In genomic region chr10:34526186-34526585, GRCh38 we compare ENCODE assay signal across 9 cellular contexts.
DNase-seq lines count a peak whose midpoint lies in the region; ATAC-seq, FAIRE-seq and TF ChIP-seq lines count a peak whose summit lies in the region.
"Had no signal": no experiment of that assay in that cellular context is flagged by ENCODE, and none has a peak within 500 bp of the region (broad histone marks: within the 10 kb centered on the region; RNA-seq: fewer than 3 reads in every experiment).

No MANE protein-coding gene starts in this region.

- dilution Hi-C loops in keratinocyte (cut with MboI; ENCODE audit: extremely low pct_ligation_motif_present, low sequenced_read_pairs): no loop called here

- H3K9me3 ChIP-seq in keratinocyte (ENCODE audit: control insufficient read depth, low read depth, low read length): no peaks in the 10 kb centered on the region
- H3K9me3 ChIP-seq in transverse colon: no peaks in the 10 kb centered on the region

- WGBS in transverse colon (ENCODE audit: low coverage in 1 of 2), 2 donors: 79 to 100% methylated on average over 1 to 3 of the region's 3 CpGs

- intact Hi-C loops in transverse colon (cut with DNase I; ENCODE audit: low total_unique reads): no loop called here

- H3K27me3 ChIP-seq in keratinocyte (ENCODE audit: control insufficient read depth, extremely low read depth, insufficient read depth, low read length): no peaks in the 10 kb centered on the region
- no peaks in the 10 kb centered on the region for H3K27me3 ChIP-seq in transverse colon

- DNase-seq in HS-27A (ENCODE audit: low read depth) (peak; percentile 40), amniotic stem cell (lab: John Stamatoyannopoulos, UW) (peak; percentile 21), keratinocyte (ENCODE audit: low read depth, low spot score) (no peak), transverse colon (no peak), UCSD-AML1 (lab: John Stamatoyannopoulos, UW; ENCODE audit: unreplicated experiment) (no peak), putamen (ENCODE audit: low spot score) (no peak)
- DNase-seq: activated CD4-positive, alpha-beta T cell treated with anti-CD3 and anti-CD28 coated beads, Interleukin-2, amount 10 ng/mL, durations not matched to agents 7 days and 5 days; activated naive CD8-positive, alpha-beta T cell treated with anti-CD3 and anti-CD28 coated beads, Interleukin-2, amount 50 U/mL, for 24 hours had no signal

- no peaks in the 10 kb centered on the region for H3K9me1 ChIP-seq in keratinocyte (ENCODE audit: control insufficient read depth, extremely low read depth, insufficient read depth, low read length)

- H3K27ac ChIP-seq in keratinocyte (ENCODE audit: control insufficient read depth, insufficient read depth, low read length): peak overlapping the region; percentile 95
- H3K27ac ChIP-seq in transverse colon: peak overlapping the region in 3 of 4 donors; percentile 37 to 69 (median 42)

- ATAC-seq in HG02763 (IDR thresholded peaks at IDR 0.05; ENCODE audit: unreplicated experiment): no peak
- ATAC-seq: activated naive CD8-positive, alpha-beta T cell treated with anti-CD3 and anti-CD28 coated beads, Interleukin-2, amount 50 U/mL, for 24 hours had no signal

- peaks cover 22% of the 10 kb centered on the region for H3K79me2 ChIP-seq in keratinocyte (ENCODE audit: control insufficient read depth, insufficient read depth, low read length)

- H3K36me3 ChIP-seq in keratinocyte (ENCODE audit: control insufficient read depth in 2 of 2, extremely low read depth in 1 of 2, insufficient read depth in 2 of 2, low read length in 2 of 2) (no peaks in the 10 kb centered on the region), transverse colon (no peaks in the 10 kb centered on the region)

- H3K4me2 ChIP-seq in keratinocyte (ENCODE audit: control insufficient read depth, extremely low read depth, insufficient read depth, low read depth, low read length): peak overlapping the region; percentile 81

- no peak for TF ChIP-seq EP300 in transverse colon (IDR thresholded peaks at IDR 0.05; ENCODE audit: low read depth)

- H4K20me1 ChIP-seq in keratinocyte (ENCODE audit: control insufficient read depth, extremely low read depth, insufficient read depth, low read length): no peaks in the 10 kb centered on the region

- in situ Hi-C loops in transverse colon (cut with MboI; ENCODE audit: low pct_ligation_motif_present in 1 of 4, low pct_unique_long_range_greater_than_20kb in 1 of 4, low sequenced_read_pairs in 3 of 4): no loop called here

- no peak overlapping the region for H2AFZ ChIP-seq in keratinocyte (ENCODE audit: control insufficient read depth, low read length)

- FAIRE-seq in keratinocyte (lab: Jason Lieb, UNC): peak; percentile 91

- H3K4me1 ChIP-seq in keratinocyte (ENCODE audit: control insufficient read depth, extremely low read depth, insufficient read depth, low read length): peaks cover 59% of the 10 kb centered on the region
- peaks cover 0 to 7% (median 1%) of the 10 kb centered on the region in 4 donors for H3K4me1 ChIP-seq in transverse colon

- peak overlapping the region; percentile 74 for H3K9ac ChIP-seq in keratinocyte (ENCODE audit: control insufficient read depth, extremely low read depth, insufficient read depth, low read length)

- H3K4me3 ChIP-seq in keratinocyte (ENCODE audit: control insufficient read depth in 2 of 3, extremely low read depth in 1 of 3, insufficient read depth in 2 of 3, low read depth in 1 of 3, low read length in 3 of 3) (peak overlapping the region; percentile 19 to 31 (median 29)), transverse colon (no peak overlapping the region)

- TF ChIP-seq CTCF in keratinocyte (optimal IDR thresholded peaks at IDR 0.05 in 1 of 3, IDR thresholded peaks at IDR 0.05 in 1 of 3, conservative IDR thresholded peaks at IDR 0.05 in 1 of 3; ENCODE audit: extremely low read depth in 1 of 3, insufficient read depth in 2 of 3, low read length in 3 of 3): no peak
- no peak for TF ChIP-seq CTCF in transverse colon (IDR thresholded peaks at IDR 0.05)

- no peak for TF ChIP-seq POLR2A in transverse colon (IDR thresholded peaks at IDR 0.05)

Comparison
In these comparisons a context has a peak if more than half of its experiments do, and no peak if none do; other contexts are left out.
1. DNase-seq: peak in HS-27A (single experiment) and amniotic stem cell (single experiment); none in keratinocyte (single experiment), transverse colon (single experiment), UCSD-AML1 (single experiment) and putamen (single experiment).
2. H3K4me3 ChIP-seq: peak in keratinocyte (3 of 3); none in transverse colon (0 of 4).